Comparison of ENCODE assay signal across 17 cellular contexts in the genomic region with DNA sequence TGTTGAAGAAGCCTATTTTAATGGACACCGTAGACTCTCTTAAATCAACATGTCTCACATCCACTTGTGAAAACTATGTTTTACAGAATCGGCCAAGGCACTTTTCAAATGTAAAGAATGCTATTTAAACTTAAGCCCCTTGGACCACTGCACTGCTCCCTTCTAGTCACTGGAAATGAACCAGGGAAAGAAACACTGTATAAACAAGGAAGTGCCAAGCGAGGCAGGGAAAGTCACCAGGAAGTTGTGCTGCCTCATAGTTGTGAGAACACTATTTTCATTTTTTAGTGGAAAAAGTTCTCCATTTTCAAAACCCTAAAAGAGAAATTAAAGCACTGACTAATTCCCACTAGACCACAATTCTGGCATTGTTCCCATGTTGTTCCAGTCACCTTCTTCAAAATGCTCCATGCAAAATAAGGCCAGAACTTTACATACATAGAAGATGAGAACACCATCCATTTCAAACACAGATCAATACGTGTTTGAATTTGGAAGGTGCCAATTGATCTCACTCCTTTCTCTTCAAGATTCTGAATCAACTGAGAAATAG. TPM values are rescaled to one million over a fixed set of nuclear protein-coding genes. Genes with fewer than 3 reads are reported as not detected.
DNase-seq lines count a peak whose midpoint lies in the region; ATAC-seq and TF ChIP-seq lines count a peak whose summit lies in the region.
"Had no signal": no experiment of that assay in that cellular context is flagged by ENCODE, and none has a peak within 500 bp of the region (broad histone marks: within the 10 kb centered on the region; RNA-seq: fewer than 3 reads in every experiment).

No MANE protein-coding gene starts in this region.

- H3K36me3 ChIP-seq in Caco-2 (ENCODE audit: control insufficient read depth, insufficient read depth, low read length): no peaks in the 10 kb centered on the region

- peaks cover 0 to 4% (median 1%) of the 10 kb centered on the region in 9 donors for H3K9me3 Mint-ChIP-seq in naive thymus-derived CD8-positive, alpha-beta T cell
- H3K9me3 Mint-ChIP-seq in Caco-2 (ENCODE audit: unreplicated experiment): no peaks in the 10 kb centered on the region

- no peaks in the 10 kb centered on the region for H3K9me3 ChIP-seq in right cardiac atrium (ENCODE audit: control insufficient read depth, low read length)
- no peaks in the 10 kb centered on the region for H3K9me3 ChIP-seq in Caco-2

- H3K4me3 Mint-ChIP-seq in naive thymus-derived CD8-positive, alpha-beta T cell: no peak overlapping the region
- H3K4me3 Mint-ChIP-seq in Caco-2 (ENCODE audit: unreplicated experiment): no peak overlapping the region
- H3K4me3 Mint-ChIP-seq: B cell; CD8-positive, alpha-beta memory T cell had no signal

- H3K4me1 Mint-ChIP-seq in naive thymus-derived CD8-positive, alpha-beta T cell: peaks cover 16 to 37% (median 22%) of the 10 kb centered on the region in 4 donors
- H3K4me1 Mint-ChIP-seq in Caco-2 (ENCODE audit: low read depth, unreplicated experiment): no peaks in the 10 kb centered on the region

- no peak overlapping the region for H3K4me3 ChIP-seq in right cardiac atrium (ENCODE audit: low read length)
- no peak overlapping the region for H3K4me3 ChIP-seq in Caco-2 (ENCODE audit: low read depth, low read length)
- H3K4me3 ChIP-seq: SK-N-MC had no signal

- H3K27me3 Mint-ChIP-seq in naive thymus-derived CD8-positive, alpha-beta T cell: no peaks in the 10 kb centered on the region
- no peaks in the 10 kb centered on the region for H3K27me3 Mint-ChIP-seq in Caco-2 (ENCODE audit: insufficient read depth, unreplicated experiment)
- H3K27me3 Mint-ChIP-seq: B cell; CD8-positive, alpha-beta memory T cell had no signal

- peaks cover 4% of the 10 kb centered on the region for H3K4me1 ChIP-seq in right cardiac atrium (ENCODE audit: control insufficient read depth, insufficient read depth, low read length)
- H3K4me1 ChIP-seq in Caco-2: no peaks in the 10 kb centered on the region; the same call in 1 of the 2 replicates
- H3K4me1 ChIP-seq in foreskin keratinocyte: no peaks in the 10 kb centered on the region

- intact Hi-C loops in Right ventricle myocardium superior (cut with DNase I) (no loop called here), right cardiac atrium (cut with DNase I) (no loop called here), Caco-2 (cut with micrococcal nuclease; ENCODE audit: unreplicated experiment) (no loop called here)

- TF ChIP-seq CTCF in Caco-2 (IDR thresholded peaks at IDR 0.05; ENCODE audit: insufficient read depth in 1 of 2, low read depth in 1 of 2, low read length in 1 of 2, severe bottlenecking in 1 of 2, unreplicated experiment in 1 of 2): no peak
- TF ChIP-seq CTCF in foreskin keratinocyte (conservative IDR thresholded peaks at IDR 0.05): no peak

- peak overlapping the region in 7 of 10 donors; percentile 23 to 75 (median 58) for H3K27ac Mint-ChIP-seq in naive thymus-derived CD8-positive, alpha-beta T cell
- no peak overlapping the region for H3K27ac Mint-ChIP-seq in Caco-2 (ENCODE audit: unreplicated experiment)
- H3K27ac Mint-ChIP-seq: CD8-positive, alpha-beta memory T cell had no signal

- 85% methylated on average over 4 of the region's 4 CpGs for WGBS in right cardiac atrium

- peaks cover 3 to 31% (median 6%) of the 10 kb centered on the region in 3 donors for H3K36me3 Mint-ChIP-seq in naive thymus-derived CD8-positive, alpha-beta T cell
- peaks cover 4% of the 10 kb centered on the region for H3K36me3 Mint-ChIP-seq in Caco-2 (ENCODE audit: insufficient read depth, unreplicated experiment)

- DNase-seq in Right ventricle myocardium superior (no peak), right cardiac atrium (no peak), ELR (ENCODE audit: low read depth) (peak; percentile 24), RPMI7951 (ENCODE audit: low read depth) (peak; percentile 20), middle frontal gyrus (ENCODE audit: extremely low spot score, low spot score) (no peak), Caco-2 (no peak), foreskin keratinocyte (no peak)
- DNase-seq in naive thymus-derived CD8-positive, alpha-beta T cell: no peak
- DNase-seq: CD8-positive, alpha-beta memory T cell; HCEC 1CT; IMR-90; Kasumi-1; NCI-H1436 treated with DMSO at 0.1 percent for 48 hours; NCI-H2081 treated with DMSO at 0.1 percent for 48 hours; NCI-H2227 treated with DMSO at 0.1 percent for 48 hours had no signal

- H3K27ac ChIP-seq in right cardiac atrium (ENCODE audit: low read length) (no peak overlapping the region), foreskin keratinocyte (no peak overlapping the region)
- H3K27ac ChIP-seq: SK-N-MC had no signal

- POLR2A ChIA-PET in naive thymus-derived CD8-positive, alpha-beta T cell (lab: Charles Lee): no interaction called here
- POLR2A ChIA-PET in Caco-2 (lab: Charles Lee): no interaction called here

- ATAC-seq in Right ventricle myocardium superior (ENCODE audit: poor library complexity) (peak; percentile 40), right cardiac atrium (no peak), foreskin keratinocyte (no peak)
- no peak for ATAC-seq in naive thymus-derived CD8-positive, alpha-beta T cell

- CTCF ChIA-PET in Caco-2 (lab: Charles Lee): no interaction called here

- H3K27me3 ChIP-seq in right cardiac atrium (ENCODE audit: control insufficient read depth, insufficient read depth): no peaks in the 10 kb centered on the region
- no peaks in the 10 kb centered on the region for H3K27me3 ChIP-seq in Caco-2 (replicated peaks; ENCODE audit: control insufficient read depth, insufficient read depth, low read length)
- peaks cover 2% of the 10 kb centered on the region for H3K27me3 ChIP-seq in foreskin keratinocyte

- no TSS peak for BruUV-seq in Caco-2 (replicated peaks; lab: Mats Ljungman, UMichigan)

RNA-seq across cellular contexts. Expression of a gene that starts 13.5 kb away (rescaled TPM):
- total RNA-seq in Right ventricle myocardium superior (136 TPM), right cardiac atrium (100 to 1,000 TPM in 1 of 4 donors, 10 to 100 TPM in 3; 67.5 to 128 (median 80.2) TPM), Caco-2 (2022) (11.5 and 16.6 TPM in 2 replicates), foreskin keratinocyte (not detected in 2 replicates)
- polyA plus RNA-seq in right cardiac atrium (18.1 TPM), foreskin keratinocyte (not detected in 2 replicates)
- 0.88 and 1.8 TPM in 2 replicates for total RNA-seq in RPMI7951 (2014; rRNA removed; shearing (Covaris generic))
- 10 to 100 TPM; 26.8 to 27.0 TPM for total RNA-seq in naive thymus-derived CD8-positive, alpha-beta T cell
- polyA plus RNA-seq in naive thymus-derived CD8-positive, alpha-beta T cell: 10 to 100 TPM in 1 of 3 donors, 1 to 10 TPM in 2; 4.2 to 12.0 (median 9.8) TPM
- total RNA-seq: IMR-90 had no signal
- polyA plus RNA-seq: IMR-90 had no signal

Comparison
In these comparisons a context has a peak if more than half of its experiments do, and no peak if none do; other contexts are left out.
1. DNase-seq: peak in ELR (single experiment) and RPMI7951 (single experiment); none in Right ventricle myocardium superior (single experiment), right cardiac atrium (0 of 3), naive thymus-derived CD8-positive, alpha-beta T cell (0 of 10), middle frontal gyrus (single experiment), Caco-2 (0 of 2) and foreskin keratinocyte (0 of 2).